In genomic region chr13:26253787-26254582, GRCh38 we compare ENCODE assay signal across 8 cellular contexts. TPM values are rescaled to one million over a fixed set of nuclear protein-coding genes. Genes with fewer than 3 reads are reported as not detected.
DNase-seq lines count a peak whose midpoint lies in the region; ATAC-seq and TF ChIP-seq lines count a peak whose summit lies in the region.

TSS of gene CDK8 (plus strand) at chr13:26254129. CDS start at chr13:26254642, 513 bp downstream.

- no peaks in the 10 kb centered on the region for H3K27me3 Mint-ChIP-seq in activated T-cell treated with anti-CD3 and anti-CD28 coated beads, Interleukin-2, amount 50 U/mL, for 4 hours (ENCODE audit: low read depth)

- H3K4me2 ChIP-seq in KMS-11: peak within 1 kb of the TSS; percentile 93

- no peaks in the 10 kb centered on the region for H3K36me3 ChIP-seq in KMS-11 (ENCODE audit: insufficient read depth)
- no peaks in the 10 kb centered on the region; the same call in 1 of the 2 replicates for H3K36me3 ChIP-seq in Panc1 (ENCODE audit: control insufficient read depth, insufficient read depth, low read length)
- H3K36me3 ChIP-seq in muscle layer of colon (ENCODE audit: insufficient read depth, low read length): no peaks in the 10 kb centered on the region

- H3K36me3 Mint-ChIP-seq in activated T-cell treated with anti-CD3 and anti-CD28 coated beads, Interleukin-2, amount 50 U/mL, for 4 hours (ENCODE audit: insufficient read depth): no peaks in the 10 kb centered on the region

- H3K9me3 ChIP-seq in Panc1 (ENCODE audit: control insufficient read depth, insufficient read depth, low read depth, low read length) (no peaks in the 10 kb centered on the region), muscle layer of colon (ENCODE audit: low read length) (no peaks in the 10 kb centered on the region)

- H3K79me2 ChIP-seq in KMS-11 (ENCODE audit: insufficient read depth, low read depth): peaks cover 39% of the 10 kb centered on the region

- in situ Hi-C loops in Panc1 (cut with HindIII; ENCODE audit: low pct_unique_long_range_greater_than_20kb, low sequenced_read_pairs): no loop called here

- BruUV-seq in Panc1 (replicated peaks; lab: Mats Ljungman, UMichigan): no TSS peak

- peak within 1 kb of the TSS; percentile 88 for H3K4me3 Mint-ChIP-seq in activated T-cell treated with anti-CD3 and anti-CD28 coated beads, Interleukin-2, amount 50 U/mL, for 4 hours

- POLR2A ChIA-PET in Panc1 (lab: Charles Lee): interaction anchor here (0.8 kb wide), 1 partner anchor 37 kb away, joined by 3 read pairs; no protein-coding TSS in a partner anchor

- H3K4me1 Mint-ChIP-seq in activated T-cell treated with anti-CD3 and anti-CD28 coated beads, Interleukin-2, amount 50 U/mL, for 4 hours (ENCODE audit: low read depth): peaks cover 36% of the 10 kb centered on the region

- no peaks in the 10 kb centered on the region for H3K9me3 Mint-ChIP-seq in activated T-cell treated with anti-CD3 and anti-CD28 coated beads, Interleukin-2, amount 50 U/mL, for 4 hours

- TF ChIP-seq CTCF in KMS-11 (conservative IDR thresholded peaks at IDR 0.05; ENCODE audit: low read depth, low read length) (no peak), Panc1 (IDR thresholded peaks at IDR 0.05) (no peak)

- H3K27me3 ChIP-seq in KMS-11 (ENCODE audit: insufficient read depth, low read depth) (no peaks in the 10 kb centered on the region), Panc1 (ENCODE audit: control insufficient read depth, insufficient read depth, low read length) (no peaks in the 10 kb centered on the region), muscle layer of colon (ENCODE audit: control insufficient read depth in 1 of 2, insufficient read depth in 2 of 2, low read length in 2 of 2) (no peaks in the 10 kb centered on the region)

- ATAC-seq in GM21786 (IDR thresholded peaks at IDR 0.05; ENCODE audit: unreplicated experiment): peak; percentile 90
- ATAC-seq in Panc1: peak; percentile 96
- peak; percentile 90 to 92 for ATAC-seq in activated T-cell treated with anti-CD3 and anti-CD28 coated beads, Interleukin-2, amount 50 U/mL, for 4 hours
- ATAC-seq in esophagus mucosa: peak; percentile 94

- peak within 1 kb of the TSS; percentile 88 for H3K27ac ChIP-seq in KMS-11
- H3K27ac ChIP-seq in Panc1 (ENCODE audit: low read length): peak within 1 kb of the TSS; percentile 84
- peak within 1 kb of the TSS; percentile 59 for H3K27ac ChIP-seq in muscle layer of colon (ENCODE audit: low read depth, low read length)

- H3K9ac ChIP-seq in KMS-11 (peak within 1 kb of the TSS; percentile 84), muscle layer of colon (ENCODE audit: low read length) (peak within 1 kb of the TSS; percentile 77)

- H3K4me1 ChIP-seq in KMS-11 (ENCODE audit: low read depth, poor library complexity, severe bottlenecking) (peaks cover 15% of the 10 kb centered on the region), Panc1 (ENCODE audit: control insufficient read depth, insufficient read depth, low read length) (peaks cover 5% of the 10 kb centered on the region; the same call in 1 of the 2 replicates), muscle layer of colon (ENCODE audit: insufficient read depth, low read length) (peaks cover 10% of the 10 kb centered on the region)

- peak within 1 kb of the TSS; percentile 67 for H2AFZ ChIP-seq in KMS-11 (ENCODE audit: low read depth)

- CTCF ChIA-PET in Panc1 (lab: Charles Lee): interaction anchor here (0.6 kb wide), 2 partner anchors 457 to 680 kb away, joined by 3 to 4 read pairs; no protein-coding TSS in a partner anchor

- DNase-seq in DMS79 treated with DMSO at 0.1 percent for 48 hours (lab: John Stamatoyannopoulos, UW) (peak; percentile 80), Panc1 (ENCODE audit: low read depth, low spot score) (peak; percentile 22)
- peak; percentile 78 for DNase-seq in activated T-cell treated with anti-CD3 and anti-CD28 coated beads, Interleukin-2, amount 50 U/mL, for 4 hours
- DNase-seq in stimulated activated CD8-positive, alpha-beta memory T cell treated with anti-CD3 and anti-CD28 coated beads, Interleukin-7, amount 100 ng/mL, for 1 hour (ENCODE audit: low read depth in 2 of 2): peak; percentile 69 to 74

- no peak within 1 kb of the TSS for H3K4me3 ChIP-seq in KMS-11 (IDR thresholded peaks at IDR 0.05; ENCODE audit: insufficient read depth, low read depth, low read length)
- peak within 1 kb of the TSS; percentile 63 to 83 for H3K4me3 ChIP-seq in Panc1 (ENCODE audit: low read depth in 2 of 2, low read length in 2 of 2)
- H3K4me3 ChIP-seq in muscle layer of colon (ENCODE audit: low read depth in 1 of 2, low read length in 2 of 2): peak within 1 kb of the TSS; percentile 83 to 85

- 0 out of 2 replicates have a peak, but pooled peaks cover 3% of the 10 kb centered on the region for H4K20me1 ChIP-seq in KMS-11 (ENCODE audit: insufficient read depth)

- intact Hi-C loops in Panc1 (cut with micrococcal nuclease; ENCODE audit: unreplicated experiment): no loop called here

RNA-seq across cellular contexts. Expression of gene CDK8, which starts in this region (rescaled TPM):
- 14.9 TPM for total RNA-seq in Panc1 (2021; ENCODE audit: unreplicated experiment)
- polyA plus RNA-seq in Panc1 (2012; ENCODE audit: insufficient read length): 10.8 TPM
- 10 to 100 TPM; 21.1 to 23.6 (median 23.0) TPM for total RNA-seq in activated T-cell treated with anti-CD3 and anti-CD28 coated beads, Interleukin-2, amount 50 U/mL, for 4 hours
- total RNA-seq in esophagus mucosa: 7.7 TPM

Comparison
In these comparisons a context has a peak if more than half of its experiments do, and no peak if none do; other contexts are left out.
1. DNase-seq: peak in every context shown above with its lines; median percentile 80 in DMS79 treated with DMSO at 0.1 percent for 48 hours; 78 in activated T-cell treated with anti-CD3 and anti-CD28 coated beads, Interleukin-2, amount 50 U/mL, for 4 hours; 72 in stimulated activated CD8-positive, alpha-beta memory T cell treated with anti-CD3 and anti-CD28 coated beads, Interleukin-7, amount 100 ng/mL, for 1 hour; 22 in Panc1.